In genomic region chr1:36463773-36464604, GRCh38 we compare ENCODE assay signal across 8 cellular contexts. TPM values are rescaled to one million over a fixed set of nuclear protein-coding genes. Genes with fewer than 3 reads are reported as not detected.
DNase-seq lines count a peak whose midpoint lies in the region; ATAC-seq and TF ChIP-seq lines count a peak whose summit lies in the region.

Gene MRPS15 (minus strand): TSS chr1:36464384. CDS start chr1:36464275, 109 bp downstream.

- H3K4me1 Mint-ChIP-seq in CD14-positive monocyte: peaks cover 40% of the 10 kb centered on the region
- peaks cover 32% of the 10 kb centered on the region for H3K4me1 Mint-ChIP-seq in activated CD4-positive, alpha-beta memory T cell treated with anti-CD3 and anti-CD28 coated beads for 36 hours (ENCODE audit: low read depth)

- peak within 1 kb of the TSS; percentile 70 to 100 (median 93) for H3K4me3 ChIP-seq in dorsolateral prefrontal cortex
- H3K4me3 ChIP-seq in right lobe of liver: peak within 1 kb of the TSS; percentile 79 to 97 (median 84)

- WGBS in right lobe of liver (ENCODE audit: insufficient coverage, low coverage, low lambda C conversion rate, missing lambda C conversion rate): under 1% methylated on average over 18 of the region's 66 CpGs

- H3K27ac ChIP-seq in dorsolateral prefrontal cortex (peak within 1 kb of the TSS; percentile 8 to 97 (median 91)), right lobe of liver (peak within 1 kb of the TSS; percentile 90 to 94 (median 93))

- peaks cover 0 to 4% (median 3%) of the 10 kb centered on the region in 3 donors for H3K27me3 Mint-ChIP-seq in CD14-positive monocyte (ENCODE audit: low read depth in 3 of 3)
- no peaks in the 10 kb centered on the region for H3K27me3 Mint-ChIP-seq in activated CD4-positive, alpha-beta memory T cell treated with anti-CD3 and anti-CD28 coated beads for 36 hours

- CTCF ChIA-PET in activated CD4-positive, alpha-beta memory T cell treated with anti-CD3 and anti-CD28 coated beads for 36 hours (lab: Charles Lee): interaction anchor here (0.5 to 2.1 kb wide), 3 partner anchors 10 to 29 kb away, joined by 3 to 5 read pairs (median 3); no protein-coding TSS in a partner anchor

- H3K36me3 ChIP-seq in right lobe of liver: peaks cover 0 to 20% (median 0%) of the 10 kb centered on the region in 4 donors

- ATAC-seq in GM19397 (IDR thresholded peaks at IDR 0.05; ENCODE audit: unreplicated experiment): peak; percentile 95
- peak; percentile 89 for ATAC-seq in HG03571 (IDR thresholded peaks at IDR 0.05; ENCODE audit: unreplicated experiment)
- peak; percentile 91 to 96 (median 94) for ATAC-seq in right lobe of liver

- peaks cover 64 to 69% of the 10 kb centered on the region in 2 donors for H3K36me3 Mint-ChIP-seq in CD14-positive monocyte
- H3K36me3 Mint-ChIP-seq in activated CD4-positive, alpha-beta memory T cell treated with anti-CD3 and anti-CD28 coated beads for 36 hours: peaks cover 19% of the 10 kb centered on the region

- DNase-seq in CD14-positive monocyte (ENCODE audit: low spot score) (peak; percentile 96), NCI-H82 (lab: John Stamatoyannopoulos, UW) (peak; percentile 98), dorsolateral prefrontal cortex (peak; percentile 96 to 99 (median 98)), right lobe of liver (peak; percentile 96 to 98 (median 97))
- peak; percentile 98 for DNase-seq in activated CD4-positive, alpha-beta memory T cell treated with anti-CD3 and anti-CD28 coated beads for 36 hours
- peak; percentile 93 to 96 for DNase-seq in stimulated activated CD4-positive, alpha-beta T cell treated with anti-CD3 and anti-CD28 coated beads, Interleukin-4, amount 100 ng/mL, for 4 hours

- no peaks in the 10 kb centered on the region for H3K27me3 ChIP-seq in dorsolateral prefrontal cortex
- no peaks in the 10 kb centered on the region for H3K27me3 ChIP-seq in right lobe of liver

- H3K9me3 ChIP-seq in right lobe of liver: no peaks in the 10 kb centered on the region

- no peak for TF ChIP-seq CTCF in CD14-positive monocyte (IDR thresholded peaks at IDR 0.05)
- peak in 27 of 56 donors; percentile 11 to 55 (median 32) for TF ChIP-seq CTCF in dorsolateral prefrontal cortex (IDR thresholded peaks at IDR 0.05 in 54 of 56, conservative IDR thresholded peaks at IDR 0.05 in 2 of 56; ENCODE audit: low read depth in 1 of 56, partially characterized antibody in 56 of 56)
- TF ChIP-seq CTCF in right lobe of liver (IDR thresholded peaks at IDR 0.05): no peak

- POLR2A ChIA-PET in activated CD4-positive, alpha-beta memory T cell treated with anti-CD3 and anti-CD28 coated beads for 36 hours (lab: Charles Lee): interaction anchor here (0.6 to 2.7 kb wide), 8 partner anchors 9 to 1051 kb away, joined by 3 to 23 read pairs (median 4); partner anchors contain the start of genes LSM10, MEAF6, OSCP1 and THRAP3

- peak; percentile 82 for TF ChIP-seq POLR2A in right lobe of liver (IDR thresholded peaks at IDR 0.05)

- intact Hi-C loops in CD14-positive monocyte (cut with micrococcal nuclease) (loop anchor here in 1 of 2 donors (2.0 kb wide), 1 partner anchor 23 kb away; no protein-coding TSS in a partner anchor), dorsolateral prefrontal cortex (cut with DNase I) (no loop called here), right lobe of liver (cut with DNase I) (no loop called here)
- intact Hi-C loops in activated CD4-positive, alpha-beta memory T cell treated with anti-CD3 and anti-CD28 coated beads for 36 hours (cut with micrococcal nuclease): loop anchor here (1.0 kb wide), 2 partner anchors 10 to 14 kb away; partner anchors contain the start of gene OSCP1

- peak within 1 kb of the TSS; percentile 93 to 98 (median 96) for H3K27ac Mint-ChIP-seq in CD14-positive monocyte
- H3K27ac Mint-ChIP-seq in activated CD4-positive, alpha-beta memory T cell treated with anti-CD3 and anti-CD28 coated beads for 36 hours: peak within 1 kb of the TSS; percentile 95

- no peaks in the 10 kb centered on the region for H3K9me3 Mint-ChIP-seq in CD14-positive monocyte
- no peaks in the 10 kb centered on the region for H3K9me3 Mint-ChIP-seq in activated CD4-positive, alpha-beta memory T cell treated with anti-CD3 and anti-CD28 coated beads for 36 hours

- H3K4me3 Mint-ChIP-seq in CD14-positive monocyte: peak within 1 kb of the TSS; percentile 92 to 98
- H3K4me3 Mint-ChIP-seq in activated CD4-positive, alpha-beta memory T cell treated with anti-CD3 and anti-CD28 coated beads for 36 hours: peak within 1 kb of the TSS; percentile 99

- peaks cover 0 to 6% (median 3%) of the 10 kb centered on the region in 4 donors for H3K4me1 ChIP-seq in right lobe of liver

RNA-seq across cellular contexts. Expression of gene MRPS15, which starts in this region (rescaled TPM):
- 10 to 100 TPM; 66.4 to 68.1 TPM for polyA plus RNA-seq in CD14-positive monocyte
- 100 to 1,000 TPM; 113 to 115 TPM for total RNA-seq in activated CD4-positive, alpha-beta memory T cell treated with anti-CD3 and anti-CD28 coated beads for 36 hours
- total RNA-seq in dorsolateral prefrontal cortex: 10 to 100 TPM; 28.8 to 59.3 (median 43.8) TPM
- total RNA-seq in right lobe of liver: 10 to 100 TPM; 44.9 to 63.6 (median 55.1) TPM

Comparison
In these comparisons a context has a peak if more than half of its experiments do, and no peak if none do; other contexts are left out.
1. Peak in every context shown above with its lines: DNase-seq, ATAC-seq, H3K4me3 ChIP-seq and H3K27ac ChIP-seq.